ENCODE assay signal across 17 cellular contexts in the genomic region with DNA sequence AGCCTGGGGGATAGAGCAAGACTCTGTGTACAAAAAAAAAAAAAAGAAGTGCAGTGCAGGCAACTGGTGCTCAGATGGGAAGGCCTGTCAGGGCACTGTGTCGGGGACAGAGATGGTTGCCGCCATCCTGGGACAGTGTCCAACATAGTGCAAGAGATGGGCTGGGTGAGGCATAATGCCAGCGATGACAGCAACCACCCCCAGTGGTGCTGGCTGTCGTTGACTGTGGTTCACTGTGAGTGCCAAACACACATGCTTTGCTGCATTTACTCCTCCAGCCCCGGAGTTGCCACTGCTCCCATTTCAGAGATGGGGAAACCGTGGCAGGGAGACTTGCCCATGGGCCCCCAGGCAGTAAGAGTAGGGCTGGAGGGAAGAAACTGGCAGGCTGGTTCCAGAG. TPM values are rescaled to one million over a fixed set of nuclear protein-coding genes. Genes with fewer than 3 reads are reported as not detected.
DNase-seq lines count a peak whose midpoint lies in the region; ATAC-seq and TF ChIP-seq lines count a peak whose summit lies in the region.
"Had no signal": no experiment of that assay in that cellular context is flagged by ENCODE, and none has a peak within 500 bp of the region (broad histone marks: within the 10 kb centered on the region; RNA-seq: fewer than 3 reads in every experiment).

No MANE protein-coding gene starts in this region.

- peaks cover 40% of the 10 kb centered on the region for H3K4me1 Mint-ChIP-seq in neural progenitor cell

- no peaks in the 10 kb centered on the region for H3K36me3 Mint-ChIP-seq in neural progenitor cell

- H2AFZ ChIP-seq in neural progenitor cell (replicated peaks): no peak overlapping the region

- TF ChIP-seq CTCF in thyroid gland (IDR thresholded peaks at IDR 0.05): no peak
- TF ChIP-seq CTCF in neural progenitor cell (IDR thresholded peaks at IDR 0.05): no peak

- H3K36me3 ChIP-seq in thyroid gland (no peaks in the 10 kb centered on the region), neural progenitor cell (no peaks in the 10 kb centered on the region)
- H3K36me3 ChIP-seq: gastrocnemius medialis, left lung, neutrophil had no signal

- H3K27ac ChIP-seq in thyroid gland (no peak overlapping the region), neural progenitor cell (no peak overlapping the region)
- H3K27ac ChIP-seq: gastrocnemius medialis, left lung, neutrophil had no signal

- DNase-seq in Right ventricle myocardium superior (peak; percentile 67), cardiac septum (ENCODE audit: low spot score) (no peak), amygdala (lab: John Stamatoyannopoulos, UW) (peak in 39 of 56 donors; percentile 12 to 79 (median 40)), hypothalamus (lab: John Stamatoyannopoulos, UW) (peak in 30 of 51 donors; percentile 8 to 79 (median 44)), thyroid gland (peak; percentile 44 to 48), neural progenitor cell (ENCODE audit: low spot score) (no peak)
- DNase-seq in central memory CD4-positive, alpha-beta T cell: no peak
- DNase-seq: ACHN; activated CD4-positive, CD25-positive, alpha-beta regulatory T cell treated with anti-CD3 and anti-CD28 coated beads, Interleukin-2, amount 50 U/mL, for 72 hours; activated T-cell treated with anti-CD3 and anti-CD28 coated beads, Interleukin-2, amount 50 U/mL, for 1 hour; dermis blood vessel endothelial cell; DMS79 treated with DMSO at 0.1 percent for 48 hours; left lung; NCI-H1417 had no signal

- H3K4me3 Mint-ChIP-seq in neural progenitor cell: no peak overlapping the region

- H3K4me3 ChIP-seq in thyroid gland (replicated peaks in 1 of 3) (no peak overlapping the region), neural progenitor cell (no peak overlapping the region)
- H3K4me3 ChIP-seq: gastrocnemius medialis, left lung had no signal

- 31% methylated on average over 4 to 6 of the region's 6 CpGs for WGBS in thyroid gland, 2 donors

- TF ChIP-seq POLR2A in thyroid gland (IDR thresholded peaks at IDR 0.05): no peak

- intact Hi-C loops in Right ventricle myocardium superior (cut with DNase I): no loop called here
- intact Hi-C loops in cardiac septum (cut with DNase I): no loop called here
- intact Hi-C loops in thyroid gland (cut with DNase I): no loop called here

- no peaks in the 10 kb centered on the region for H3K79me2 ChIP-seq in neural progenitor cell (ENCODE audit: low read depth)

- no peaks in the 10 kb centered on the region for H3K27me3 ChIP-seq in thyroid gland
- H3K27me3 ChIP-seq in neural progenitor cell: no peaks in the 10 kb centered on the region
- H3K27me3 ChIP-seq: gastrocnemius medialis, left lung had no signal

- H3K9me3 ChIP-seq in thyroid gland (no peaks in the 10 kb centered on the region), neural progenitor cell (ENCODE audit: low read depth) (no peaks in the 10 kb centered on the region)
- H3K9me3 ChIP-seq: gastrocnemius medialis, left lung, neutrophil had no signal

- peaks cover 17% of the 10 kb centered on the region for H3K27me3 Mint-ChIP-seq in neural progenitor cell (ENCODE audit: insufficient read depth, low read depth)

- H3K9me3 Mint-ChIP-seq in neural progenitor cell: no peaks in the 10 kb centered on the region

- no peaks in the 10 kb centered on the region for H3K4me1 ChIP-seq in thyroid gland
- H3K4me1 ChIP-seq in neural progenitor cell: peaks cover 46% of the 10 kb centered on the region
- H3K4me1 ChIP-seq: gastrocnemius medialis had no signal

- no peak overlapping the region for H3K4me2 ChIP-seq in neural progenitor cell

- H4K20me1 ChIP-seq in neural progenitor cell (ENCODE audit: low read depth): no peaks in the 10 kb centered on the region

- no peak overlapping the region for H3K9ac ChIP-seq in neural progenitor cell

- peaks cover 46% of the 10 kb centered on the region for H3F3A ChIP-seq in neural progenitor cell (ENCODE audit: low read depth)

- ATAC-seq in Right ventricle myocardium superior (ENCODE audit: poor library complexity) (peak; percentile 70), HG02840 (IDR thresholded peaks at IDR 0.05; ENCODE audit: low FRiP score, unreplicated experiment) (no peak)
- ATAC-seq: gastrocnemius medialis, left lung had no signal

- H3K27ac Mint-ChIP-seq in neural progenitor cell: no peak overlapping the region

RNA-seq across cellular contexts. Expression of a gene that starts 5.2 kb away (rescaled TPM):
- total RNA-seq in Right ventricle myocardium superior (not detected), cardiac septum (not detected), thyroid gland (under 1 TPM in 2 of 4 donors, not detected in 2; 0.13 to 0.67 TPM), neural progenitor cell (ENCODE audit: low replicate concordance) (0.12 and 0.32 TPM in 2 replicates)
- total RNA-seq: dermis blood vessel endothelial cell, gastrocnemius medialis, left lung had no signal

Comparison
In these comparisons a context has a peak if more than half of its experiments do, and no peak if none do; other contexts are left out.
1. DNase-seq: peak in Right ventricle myocardium superior (single experiment), amygdala (39 of 56), hypothalamus (30 of 51) and thyroid gland (2 of 2); none in cardiac septum (single experiment), central memory CD4-positive, alpha-beta T cell (single experiment) and neural progenitor cell (single experiment).